26 cellular contexts compared by ENCODE assay signal in the genomic region with DNA sequence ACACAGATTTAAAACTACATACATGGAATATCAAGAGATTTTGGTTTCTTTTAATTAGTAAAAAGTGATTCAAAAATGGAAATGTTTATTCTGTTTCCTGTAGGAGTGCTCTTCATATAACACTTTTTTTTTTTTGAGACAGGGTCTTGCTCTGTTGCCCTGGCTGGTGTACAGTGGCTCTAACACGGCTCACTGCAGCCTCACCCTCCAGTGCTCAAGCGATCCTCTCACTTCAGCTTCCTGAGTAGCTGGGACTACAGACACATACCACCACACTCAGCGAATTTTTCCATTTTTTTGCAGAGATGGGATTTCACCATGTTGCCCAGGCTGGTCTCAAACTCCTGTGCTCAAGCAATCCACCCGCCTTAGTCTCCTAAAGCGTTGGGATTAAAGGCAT.
"Had no signal": no experiment of that assay in that cellular context is flagged by ENCODE, and none has a peak within 500 bp of the region (broad histone marks: within the 10 kb centered on the region; RNA-seq: fewer than 3 reads in every experiment).

No MANE protein-coding gene starts in this region.

- H3K4me3 ChIP-seq: adrenal gland, SK-N-MC had no signal

- H3K4me3 Mint-ChIP-seq: activated CD4-positive, alpha-beta memory T cell treated with anti-CD3 and anti-CD28 coated beads, Interleukin-2, amount 10 ng/mL, durations not matched to agents 7 days and 5 days; activated CD4-positive, alpha-beta T cell treated with anti-CD3 and anti-CD28 coated beads for 36 hours; activated naive CD4-positive, alpha-beta T cell treated with anti-CD3 and anti-CD28 coated beads, Interleukin-2, amount 10 ng/mL, durations not matched to agents 7 days and 5 days; activated naive CD8-positive, alpha-beta T cell treated with anti-CD3 and anti-CD28 coated beads for 36 hours; activated T-helper 17 cell treated with anti-CD3 and anti-CD28 coated beads, Interleukin-2, amount 50 U/mL, for 72 hours; T-cell had no signal

- H3K27ac ChIP-seq: SK-N-MC, VCaP had no signal

- H3K36me3 Mint-ChIP-seq: activated naive CD4-positive, alpha-beta T cell treated with anti-CD3 and anti-CD28 coated beads, Interleukin-2, amount 10 ng/mL, durations not matched to agents 7 days and 5 days; activated naive CD8-positive, alpha-beta T cell treated with anti-CD3 and anti-CD28 coated beads for 36 hours; T-cell had no signal

- DNase-seq: activated CD4-positive, alpha-beta memory T cell treated with anti-CD3 and anti-CD28 coated beads, Interleukin-2, amount 10 ng/mL, durations not matched to agents 7 days and 5 days; activated CD4-positive, alpha-beta T cell treated with anti-CD3 and anti-CD28 coated beads for 36 hours; activated CD4-positive, alpha-beta T cell treated with anti-CD3 and anti-CD28 coated beads, Interleukin-2, amount 50 U/mL, for 1 hour; activated gamma-delta T cell; activated naive CD4-positive, alpha-beta T cell treated with anti-CD3 and anti-CD28 coated beads, Interleukin-2, amount 10 ng/mL, durations not matched to agents 7 days and 5 days; activated naive CD8-positive, alpha-beta T cell treated with anti-CD3 and anti-CD28 coated beads for 36 hours; activated T-cell treated with anti-CD3 and anti-CD28 coated beads for 4 hours; activated T-cell treated with anti-CD3 and anti-CD28 coated beads, Interleukin-2, amount 50 U/mL, for 48 hours; adrenal gland; anterior cingulate cortex; IMR-90; Kasumi-1; KBM-7; NCI-H1105 treated with DMSO at 0.1 percent for 48 hours; NCI-H1436 treated with DMSO at 0.1 percent for 48 hours; NCI-H187; NCI-H2081; NCI-H526 treated with DMSO at 0.1 percent for 48 hours; NCI-H82; NK-92 treated with Interleukin-12 subunit alpha and Interleukin-12 subunit beta, amount 100 ng/mL, for 24 hours; OCI-M1; T-cell had no signal

- ATAC-seq: activated CD4-positive, alpha-beta T cell treated with anti-CD3 and anti-CD28 coated beads for 36 hours; activated T-helper 17 cell treated with anti-CD3 and anti-CD28 coated beads, Interleukin-2, amount 50 U/mL, for 72 hours; Panc1; T-cell had no signal

- H3K27me3 ChIP-seq: adrenal gland had no signal

- H3K9me3 Mint-ChIP-seq: activated CD4-positive, alpha-beta memory T cell treated with anti-CD3 and anti-CD28 coated beads, Interleukin-2, amount 10 ng/mL, durations not matched to agents 7 days and 5 days; activated naive CD4-positive, alpha-beta T cell treated with anti-CD3 and anti-CD28 coated beads, Interleukin-2, amount 10 ng/mL, durations not matched to agents 7 days and 5 days; activated naive CD8-positive, alpha-beta T cell treated with anti-CD3 and anti-CD28 coated beads for 36 hours; activated T-helper 17 cell treated with anti-CD3 and anti-CD28 coated beads, Interleukin-2, amount 50 U/mL, for 72 hours; T-cell had no signal

- H3K27ac Mint-ChIP-seq: activated CD4-positive, alpha-beta memory T cell treated with anti-CD3 and anti-CD28 coated beads, Interleukin-2, amount 10 ng/mL, durations not matched to agents 7 days and 5 days; activated CD4-positive, alpha-beta T cell treated with anti-CD3 and anti-CD28 coated beads for 36 hours; activated naive CD4-positive, alpha-beta T cell treated with anti-CD3 and anti-CD28 coated beads, Interleukin-2, amount 10 ng/mL, durations not matched to agents 7 days and 5 days; activated naive CD8-positive, alpha-beta T cell treated with anti-CD3 and anti-CD28 coated beads for 36 hours; activated T-helper 17 cell treated with anti-CD3 and anti-CD28 coated beads, Interleukin-2, amount 50 U/mL, for 72 hours; T-cell had no signal

- H3K4me1 Mint-ChIP-seq: activated CD4-positive, alpha-beta memory T cell treated with anti-CD3 and anti-CD28 coated beads, Interleukin-2, amount 10 ng/mL, durations not matched to agents 7 days and 5 days; activated CD4-positive, alpha-beta T cell treated with anti-CD3 and anti-CD28 coated beads for 36 hours; activated naive CD4-positive, alpha-beta T cell treated with anti-CD3 and anti-CD28 coated beads, Interleukin-2, amount 10 ng/mL, durations not matched to agents 7 days and 5 days; activated naive CD8-positive, alpha-beta T cell treated with anti-CD3 and anti-CD28 coated beads for 36 hours; activated T-helper 17 cell treated with anti-CD3 and anti-CD28 coated beads, Interleukin-2, amount 50 U/mL, for 72 hours; T-cell had no signal

- H3K9me3 ChIP-seq: adrenal gland had no signal
